1 cellular context compared by ENCODE assay signal in the genomic region with DNA sequence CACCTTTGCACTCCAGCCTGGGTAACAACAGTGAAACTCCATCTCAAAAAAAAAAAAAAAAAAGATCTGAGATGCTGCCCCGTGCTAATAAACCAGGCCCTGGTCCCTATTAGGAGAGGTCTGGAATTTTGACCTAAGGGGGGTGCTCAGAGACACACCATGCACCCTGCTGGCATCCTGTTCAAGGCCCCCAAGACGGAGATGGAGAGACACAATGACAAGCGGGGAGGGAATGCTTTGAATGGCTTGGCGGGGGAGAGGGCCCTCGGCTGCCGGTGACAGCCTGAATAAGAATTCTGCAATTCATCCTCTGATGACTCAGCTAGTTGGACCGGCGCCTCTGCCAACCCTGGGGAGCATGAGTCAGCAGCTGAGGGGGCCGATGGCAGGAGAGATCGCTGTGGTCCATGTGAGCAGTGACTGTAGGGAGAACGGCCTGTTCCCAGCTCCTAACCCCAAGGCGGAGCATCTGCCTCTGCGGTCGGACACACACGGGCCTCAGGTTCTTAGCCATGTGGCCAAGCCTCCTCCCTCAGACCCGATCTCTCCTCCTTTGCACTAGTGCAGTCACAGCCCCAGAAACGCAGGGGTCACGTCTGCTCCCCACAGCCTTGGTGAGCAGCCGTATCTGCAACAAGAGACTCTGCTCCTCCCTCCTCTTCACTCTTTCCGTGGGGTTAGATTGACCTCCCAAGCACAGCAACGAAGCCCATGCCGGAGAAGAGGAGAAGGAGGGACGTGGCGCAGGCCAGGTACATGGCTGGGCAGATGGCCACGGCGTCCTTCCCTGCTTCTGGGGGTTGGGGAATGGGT.
A peak's percentile ranks its signal among the peaks of the same experiment; 100 is the strongest.
TF ChIP-seq lines count a peak whose summit lies in the region.

No MANE protein-coding gene starts in this region.

TF ChIP-seq in HepG2, 621 proteins besides CTCF, POLR2A, EP300 and RAD21 (continues in another document):
- TF ChIP-seq STAT5B (CRISPR knock-in tag; IDR thresholded peaks at IDR 0.05) (no peak), ZNF569 (CRISPR knock-in tag; IDR thresholded peaks at IDR 0.05; ENCODE audit: borderline replicate concordance) (no peak), E2F2 (CRISPR knock-in tag; IDR thresholded peaks at IDR 0.05; ENCODE audit: borderline replicate concordance) (no peak), MED8 (CRISPR knock-in tag; IDR thresholded peaks at IDR 0.05; ENCODE audit: insufficient replicate concordance) (no peak), MAZ (IDR thresholded peaks at IDR 0.05; ENCODE audit: borderline replicate concordance, low read depth, low read length) (peak; percentile 70), MAZ (CRISPR knock-in tag; IDR thresholded peaks at IDR 0.05; ENCODE audit: low read depth) (peak; percentile 55), NR2F2 (IDR thresholded peaks at IDR 0.05; ENCODE audit: borderline replicate concordance, low read depth) (no peak), ZFP62 (CRISPR knock-in tag; IDR thresholded peaks at IDR 0.05) (no peak), ZNF629 (CRISPR knock-in tag; conservative IDR thresholded peaks at IDR 0.05) (no peak), ZNF253 (CRISPR knock-in tag; IDR thresholded peaks at IDR 0.05; ENCODE audit: borderline replicate concordance) (no peak), IKZF4 (CRISPR knock-in tag; IDR thresholded peaks at IDR 0.05; ENCODE audit: borderline replicate concordance, low read depth, not compliant biosample characterization) (no peak), ZNF30 (CRISPR knock-in tag; IDR thresholded peaks at IDR 0.05) (no peak), TEF (CRISPR knock-in tag; IDR thresholded peaks at IDR 0.05) (no peak), SKIL (CRISPR knock-in tag; IDR thresholded peaks at IDR 0.05; ENCODE audit: borderline replicate concordance) (peak; percentile 46; the same call in 1 of the 2 replicates), BRCA1 (CRISPR knock-in tag; IDR thresholded peaks at IDR 0.05) (no peak), ZNF260 (CRISPR knock-in tag; IDR thresholded peaks at IDR 0.05; ENCODE audit: borderline replicate concordance, low read depth) (no peak), MAFG (CRISPR knock-in tag; IDR thresholded peaks at IDR 0.05) (peak; percentile 100), CEBPG (CRISPR knock-in tag; IDR thresholded peaks at IDR 0.05) (0 out of 2 replicates have a peak, but pooled peaks have one; percentile 35), MEIS1 (CRISPR knock-in tag; IDR thresholded peaks at IDR 0.05; ENCODE audit: borderline replicate concordance) (0 out of 2 replicates have a peak, but pooled peaks have one; percentile 27), ZNF83 (CRISPR knock-in tag; IDR thresholded peaks at IDR 0.05; ENCODE audit: borderline replicate concordance) (no peak), CBX1 (IDR thresholded peaks at IDR 0.05; ENCODE audit: low read depth) (no peak), ZBTB3 (CRISPR knock-in tag; IDR thresholded peaks at IDR 0.05; ENCODE audit: borderline replicate concordance, low read depth) (no peak), RERE (CRISPR knock-in tag; IDR thresholded peaks at IDR 0.05; ENCODE audit: low read depth) (no peak; the same call in 1 of the 2 replicates), ZKSCAN1 (IDR thresholded peaks at IDR 0.05; ENCODE audit: low read length) (no peak), ARNTL (CRISPR knock-in tag; IDR thresholded peaks at IDR 0.05) (no peak; the same call in 1 of the 2 replicates), CHD4 (IDR thresholded peaks at IDR 0.05; ENCODE audit: borderline replicate concordance, low read length) (no peak), PAF1 (CRISPR knock-in tag; IDR thresholded peaks at IDR 0.05) (no peak), CHCHD3 (CRISPR knock-in tag; IDR thresholded peaks at IDR 0.05) (no peak), ZFP41 (CRISPR knock-in tag; IDR thresholded peaks at IDR 0.05; ENCODE audit: borderline replicate concordance) (no peak), TP53 (CRISPR knock-in tag; conservative IDR thresholded peaks at IDR 0.05) (no peak), FOXO1 (CRISPR knock-in tag; IDR thresholded peaks at IDR 0.05) (no peak), FOXJ3 (CRISPR knock-in tag; IDR thresholded peaks at IDR 0.05; ENCODE audit: borderline replicate concordance) (no peak), TGIF2 (CRISPR knock-in tag; IDR thresholded peaks at IDR 0.05) (peak; percentile 95), XRCC5 (optimal IDR thresholded peaks at IDR 0.05; ENCODE audit: low read length) (peak; percentile 84)
- TF ChIP-seq, protein P1, sequence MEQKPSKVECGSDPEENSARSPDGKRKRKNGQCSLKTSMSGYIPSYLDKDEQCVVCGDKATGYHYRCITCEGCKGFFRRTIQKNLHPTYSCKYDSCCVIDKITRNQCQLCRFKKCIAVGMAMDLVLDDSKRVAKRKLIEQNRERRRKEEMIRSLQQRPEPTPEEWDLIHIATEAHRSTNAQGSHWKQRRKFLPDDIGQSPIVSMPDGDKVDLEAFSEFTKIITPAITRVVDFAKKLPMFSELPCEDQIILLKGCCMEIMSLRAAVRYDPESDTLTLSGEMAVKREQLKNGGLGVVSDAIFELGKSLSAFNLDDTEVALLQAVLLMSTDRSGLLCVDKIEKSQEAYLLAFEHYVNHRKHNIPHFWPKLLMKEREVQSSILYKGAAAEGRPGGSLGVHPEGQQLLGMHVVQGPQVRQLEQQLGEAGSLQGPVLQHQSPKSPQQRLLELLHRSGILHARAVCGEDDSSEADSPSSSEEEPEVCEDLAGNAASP (CRISPR knock-in tag; IDR thresholded peaks at IDR 0.05; ENCODE audit: borderline replicate concordance) = peak; percentile 71
- TF ChIP-seq, protein P2, sequence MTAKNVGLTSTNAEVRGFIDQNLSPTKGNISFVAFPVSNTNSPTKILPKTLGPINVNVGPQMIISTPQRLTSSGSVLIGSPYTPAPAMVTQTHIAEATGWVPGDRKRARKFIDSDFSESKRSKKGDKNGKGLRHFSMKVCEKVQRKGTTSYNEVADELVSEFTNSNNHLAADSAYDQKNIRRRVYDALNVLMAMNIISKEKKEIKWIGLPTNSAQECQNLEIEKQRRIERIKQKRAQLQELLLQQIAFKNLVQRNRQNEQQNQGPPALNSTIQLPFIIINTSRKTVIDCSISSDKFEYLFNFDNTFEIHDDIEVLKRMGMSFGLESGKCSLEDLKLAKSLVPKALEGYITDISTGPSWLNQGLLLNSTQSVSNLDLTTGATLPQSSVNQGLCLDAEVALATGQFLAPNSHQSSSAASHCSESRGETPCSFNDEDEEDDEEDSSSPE (CRISPR knock-in tag; IDR thresholded peaks at IDR 0.05) = no peak
- TF ChIP-seq, protein P3, sequence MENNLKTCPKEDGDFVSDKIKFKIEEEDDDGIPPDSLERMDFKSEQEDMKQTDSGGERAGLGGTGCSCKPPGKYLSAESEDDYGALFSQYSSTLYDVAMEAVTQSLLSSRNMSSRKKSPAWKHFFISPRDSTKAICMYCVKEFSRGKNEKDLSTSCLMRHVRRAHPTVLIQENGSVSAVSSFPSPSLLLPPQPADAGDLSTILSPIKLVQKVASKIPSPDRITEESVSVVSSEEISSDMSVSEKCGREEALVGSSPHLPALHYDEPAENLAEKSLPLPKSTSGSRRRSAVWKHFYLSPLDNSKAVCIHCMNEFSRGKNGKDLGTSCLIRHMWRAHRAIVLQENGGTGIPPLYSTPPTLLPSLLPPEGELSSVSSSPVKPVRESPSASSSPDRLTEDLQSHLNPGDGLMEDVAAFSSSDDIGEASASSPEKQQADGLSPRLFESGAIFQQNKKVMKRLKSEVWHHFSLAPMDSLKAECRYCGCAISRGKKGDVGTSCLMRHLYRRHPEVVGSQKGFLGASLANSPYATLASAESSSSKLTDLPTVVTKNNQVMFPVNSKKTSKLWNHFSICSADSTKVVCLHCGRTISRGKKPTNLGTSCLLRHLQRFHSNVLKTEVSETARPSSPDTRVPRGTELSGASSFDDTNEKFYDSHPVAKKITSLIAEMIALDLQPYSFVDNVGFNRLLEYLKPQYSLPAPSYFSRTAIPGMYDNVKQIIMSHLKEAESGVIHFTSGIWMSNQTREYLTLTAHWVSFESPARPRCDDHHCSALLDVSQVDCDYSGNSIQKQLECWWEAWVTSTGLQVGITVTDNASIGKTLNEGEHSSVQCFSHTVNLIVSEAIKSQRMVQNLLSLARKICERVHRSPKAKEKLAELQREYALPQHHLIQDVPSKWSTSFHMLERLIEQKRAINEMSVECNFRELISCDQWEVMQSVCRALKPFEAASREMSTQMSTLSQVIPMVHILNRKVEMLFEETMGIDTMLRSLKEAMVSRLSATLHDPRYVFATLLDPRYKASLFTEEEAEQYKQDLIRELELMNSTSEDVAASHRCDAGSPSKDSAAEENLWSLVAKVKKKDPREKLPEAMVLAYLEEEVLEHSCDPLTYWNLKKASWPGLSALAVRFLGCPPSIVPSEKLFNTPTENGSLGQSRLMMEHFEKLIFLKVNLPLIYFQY (CRISPR knock-in tag; IDR thresholded peaks at IDR 0.05; ENCODE audit: borderline replicate concordance) = no peak
- TF ChIP-seq, protein P4, sequence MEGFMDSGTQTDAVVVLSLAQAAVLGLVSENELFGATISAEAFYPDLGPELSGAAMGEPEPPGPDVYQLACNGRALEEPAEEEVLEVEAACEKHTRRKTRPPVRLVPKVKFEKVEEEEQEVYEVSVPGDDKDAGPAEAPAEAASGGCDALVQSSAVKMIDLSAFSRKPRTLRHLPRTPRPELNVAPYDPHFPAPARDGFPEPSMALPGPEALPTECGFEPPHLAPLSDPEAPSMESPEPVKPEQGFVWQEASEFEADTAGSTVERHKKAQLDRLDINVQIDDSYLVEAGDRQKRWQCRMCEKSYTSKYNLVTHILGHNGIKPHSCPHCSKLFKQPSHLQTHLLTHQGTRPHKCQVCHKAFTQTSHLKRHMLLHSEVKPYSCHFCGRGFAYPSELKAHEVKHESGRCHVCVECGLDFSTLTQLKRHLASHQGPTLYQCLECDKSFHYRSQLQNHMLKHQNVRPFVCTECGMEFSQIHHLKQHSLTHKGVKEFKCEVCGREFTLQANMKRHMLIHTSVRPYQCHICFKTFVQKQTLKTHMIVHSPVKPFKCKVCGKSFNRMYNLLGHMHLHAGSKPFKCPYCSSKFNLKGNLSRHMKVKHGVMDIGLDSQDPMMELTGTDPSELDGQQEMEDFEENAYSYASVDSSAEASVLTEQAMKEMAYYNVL (CRISPR knock-in tag; IDR thresholded peaks at IDR 0.05; ENCODE audit: borderline replicate concordance) = peak; percentile 30; the same call in 1 of the 2 replicates
